In genomic region chr12:45122776-45123380, GRCh38 we compare ENCODE assay signal across 8 cellular contexts.
DNase-seq lines count a peak whose midpoint lies in the region; ATAC-seq, FAIRE-seq and TF ChIP-seq lines count a peak whose summit lies in the region.

No MANE protein-coding gene starts in this region.

- no peaks in the 10 kb centered on the region for H3K4me1 Mint-ChIP-seq in stimulated activated effector memory CD8-positive, alpha-beta T cell treated with anti-CD3 and anti-CD28 coated beads, Interleukin-12 subunit alpha, Interleukin-12 subunit beta, amount 100 ng/mL, for 72 hours

- no peak for FAIRE-seq in bronchial epithelial cell (lab: Jason Lieb, UNC)
- FAIRE-seq in H54 (lab: Jason Lieb, UNC), result no peak

- ATAC-seq in stimulated activated effector memory CD8-positive, alpha-beta T cell treated with anti-CD3 and anti-CD28 coated beads, Interleukin-12 subunit alpha, Interleukin-12 subunit beta, amount 100 ng/mL, for 72 hours, result no peak
- ATAC-seq in HG03135 (IDR thresholded peaks at IDR 0.05; ENCODE audit: unreplicated experiment), result no peak

- H3K9me3 Mint-ChIP-seq in stimulated activated effector memory CD8-positive, alpha-beta T cell treated with anti-CD3 and anti-CD28 coated beads, Interleukin-12 subunit alpha, Interleukin-12 subunit beta, amount 100 ng/mL, for 72 hours, result no peaks in the 10 kb centered on the region

- no peak overlapping the region for H3K27ac ChIP-seq in neural cell (ENCODE audit: low read length)

- TF ChIP-seq EP300 in neural cell (conservative IDR thresholded peaks at IDR 0.05; ENCODE audit: poor library complexity, severe bottlenecking), result no peak

- H4K20me1 ChIP-seq in neural cell (ENCODE audit: insufficient read depth), result no peaks in the 10 kb centered on the region

- H3K79me2 ChIP-seq in neural cell (replicated peaks; ENCODE audit: insufficient read depth, low read length), result no peaks in the 10 kb centered on the region

- TF ChIP-seq RAD21 in neural cell (conservative IDR thresholded peaks at IDR 0.05), result peak; percentile 65

- H3K9me2 ChIP-seq in neural cell (ENCODE audit: insufficient read depth, low read length), result no peaks in the 10 kb centered on the region

- DNase-seq in GM04504 (ENCODE audit: low read depth), result peak; percentile 2
- DNase-seq in NCI-H1105 treated with DMSO at 0.1 percent for 48 hours (lab: John Stamatoyannopoulos, UW), result peak; percentile 50
- peak; percentile 55 for DNase-seq in bronchial epithelial cell (ENCODE audit: low read depth)
- DNase-seq in stimulated activated CD4-positive, alpha-beta T cell treated with anti-CD3 and anti-CD28 coated beads, Interleukin-4, amount 100 ng/mL, for 24 hours, result no peak
- no peak for DNase-seq in H54 (ENCODE audit: insufficient read length, low spot score)
- no peak for DNase-seq in stimulated activated effector memory CD8-positive, alpha-beta T cell treated with anti-CD3 and anti-CD28 coated beads, Interleukin-12 subunit alpha, Interleukin-12 subunit beta, amount 100 ng/mL, for 72 hours (ENCODE audit: low spot score in 2 of 2)

- no peak overlapping the region for H3K27ac Mint-ChIP-seq in stimulated activated effector memory CD8-positive, alpha-beta T cell treated with anti-CD3 and anti-CD28 coated beads, Interleukin-12 subunit alpha, Interleukin-12 subunit beta, amount 100 ng/mL, for 72 hours

- H3K9me3 ChIP-seq in neural cell (ENCODE audit: low read length), result no peaks in the 10 kb centered on the region

- H3K4me3 ChIP-seq in bronchial epithelial cell (ENCODE audit: low read depth, low read length) (no peak overlapping the region), neural cell (ENCODE audit: low read length) (no peak overlapping the region)

- H3K4me2 ChIP-seq in neural cell (ENCODE audit: low read length), result no peak overlapping the region

- H2AFZ ChIP-seq in neural cell (ENCODE audit: low read depth, low read length), result no peak overlapping the region

- H3K27me3 ChIP-seq in bronchial epithelial cell (ENCODE audit: control insufficient read depth, insufficient read depth, low read length) (no peaks in the 10 kb centered on the region), neural cell (ENCODE audit: insufficient read depth, low read depth, low read length) (no peaks in the 10 kb centered on the region)

- H3K36me3 Mint-ChIP-seq in stimulated activated effector memory CD8-positive, alpha-beta T cell treated with anti-CD3 and anti-CD28 coated beads, Interleukin-12 subunit alpha, Interleukin-12 subunit beta, amount 100 ng/mL, for 72 hours, result no peaks in the 10 kb centered on the region

- no peak for TF ChIP-seq POLR2A in H54 (IDR thresholded peaks at IDR 0.05; ENCODE audit: low read depth, low read length)

- H3K36me3 ChIP-seq in bronchial epithelial cell (ENCODE audit: control insufficient read depth, insufficient read depth, low read length) (no peaks in the 10 kb centered on the region), neural cell (ENCODE audit: insufficient read depth, low read length) (no peaks in the 10 kb centered on the region)

- no peak overlapping the region for H3K9ac ChIP-seq in neural cell (ENCODE audit: low read length)

- H3F3A ChIP-seq in neural cell (ENCODE audit: insufficient read depth, low read length, poor library complexity, severe bottlenecking), result no peaks in the 10 kb centered on the region

- TF ChIP-seq CTCF in bronchial epithelial cell (IDR thresholded peaks at IDR 0.05; ENCODE audit: insufficient read depth, low read length, severe bottlenecking), result peak; percentile 39
- TF ChIP-seq CTCF in neural cell (IDR thresholded peaks at IDR 0.05; ENCODE audit: poor library complexity, severe bottlenecking), result peak; percentile 63

- no peak overlapping the region for H3K4me3 Mint-ChIP-seq in stimulated activated effector memory CD8-positive, alpha-beta T cell treated with anti-CD3 and anti-CD28 coated beads, Interleukin-12 subunit alpha, Interleukin-12 subunit beta, amount 100 ng/mL, for 72 hours

TF ChIP-seq in neural cell, 6 proteins besides CTCF, POLR2A, EP300 and RAD21:
- TF ChIP-seq SMC3 (conservative IDR thresholded peaks at IDR 0.05; ENCODE audit: poor library complexity) (peak; percentile 51), POLR2AphosphoS5 (IDR thresholded peaks at IDR 0.05) (no peak)

Comparison
In these comparisons a context has a peak if more than half of its experiments do, and no peak if none do; other contexts are left out.
1. DNase-seq: peak in GM04504 (single experiment), NCI-H1105 treated with DMSO at 0.1 percent for 48 hours (single experiment) and bronchial epithelial cell (single experiment); none in stimulated activated CD4-positive, alpha-beta T cell treated with anti-CD3 and anti-CD28 coated beads, Interleukin-4, amount 100 ng/mL, for 24 hours (single experiment), H54 (single experiment) and stimulated activated effector memory CD8-positive, alpha-beta T cell treated with anti-CD3 and anti-CD28 coated beads, Interleukin-12 subunit alpha, Interleukin-12 subunit beta, amount 100 ng/mL, for 72 hours (0 of 2).